1 cellular context compared by ENCODE assay signal in genomic region chr5:150945501-150945900, GRCh38.
TF ChIP-seq lines count a peak whose summit lies in the region.

No MANE protein-coding gene starts in this region.

TF ChIP-seq in HEK293T, 16 proteins besides CTCF, POLR2A, EP300 and RAD21 (continued from another document):
- no peak for TF ChIP-seq CTBP1 (IDR thresholded peaks at IDR 0.05; ENCODE audit: borderline replicate concordance)
- TF ChIP-seq ARNT (IDR thresholded peaks at IDR 0.05) = no peak
